Comparison of ENCODE assay signal across 24 cellular contexts in the genomic region with DNA sequence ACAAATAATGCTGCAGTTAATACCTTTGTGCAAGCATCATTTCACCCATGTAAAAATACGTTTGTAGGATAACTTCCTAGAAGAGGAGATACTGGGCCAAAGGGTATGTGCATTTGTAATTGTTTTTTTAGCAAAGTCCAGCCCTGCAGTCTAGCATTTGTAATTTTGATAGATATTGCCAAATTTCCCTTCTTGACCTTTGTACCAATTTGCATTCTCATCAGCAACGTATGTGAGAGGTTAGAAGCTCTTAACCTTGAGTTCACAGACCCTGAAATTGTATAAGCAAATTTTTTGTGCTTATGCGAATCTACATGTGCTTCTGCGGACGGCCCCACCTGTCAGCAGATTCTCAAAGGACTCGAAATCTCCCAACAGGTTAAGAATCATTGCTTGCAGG. TPM values are rescaled to one million over a fixed set of nuclear protein-coding genes. Genes with fewer than 3 reads are reported as not detected.
DNase-seq lines count a peak whose midpoint lies in the region; ATAC-seq, FAIRE-seq and TF ChIP-seq lines count a peak whose summit lies in the region.
"Had no signal": no experiment of that assay in that cellular context is flagged by ENCODE, and none has a peak within 500 bp of the region (broad histone marks: within the 10 kb centered on the region; RNA-seq: fewer than 3 reads in every experiment).

No MANE protein-coding gene starts in this region.

- no peak for TF ChIP-seq EP300 in A549 (IDR thresholded peaks at IDR 0.05)

- FAIRE-seq in A549 (lab: Jason Lieb, UNC), result peak; percentile 23
- FAIRE-seq: G401.6, GM12891, GM19239 had no signal

- CTCF ChIA-PET in A549 (lab: Yijun Ruan, JAX), result no interaction called here

- H3K79me2 ChIP-seq in Karpas-422 (ENCODE audit: low read length), result no peaks in the 10 kb centered on the region

- DNase-seq in A549 (ENCODE audit: low read depth in 1 of 2, low spot score in 1 of 2) (no peak), Karpas-422 (peak; percentile 49), NCI-H526 treated with DMSO at 0.1 percent for 48 hours (lab: John Stamatoyannopoulos, UW) (peak; percentile 20), occipital lobe (lab: John Stamatoyannopoulos, UW) (no peak), DMS53 (lab: John Stamatoyannopoulos, UW) (no peak)
- DNase-seq: ACHN; BE2C; C1 segment of cervical spinal cord; CD4-positive, alpha-beta memory T cell; CD4-positive, CD25-positive, alpha-beta regulatory T cell; CD8-positive, alpha-beta memory T cell; COR-L47; DMS 273 treated with DMSO at 0.1 percent for 48 hours; DMS153; DMS79 treated with DMSO at 0.1 percent for 48 hours; GF-D8 had no signal

- TF ChIP-seq CTCF in A549 (IDR thresholded peaks at IDR 0.05), result no peak

- no peak for ATAC-seq in A549
- ATAC-seq in HG02852 (IDR thresholded peaks at IDR 0.05; ENCODE audit: unreplicated experiment), result no peak

- H3K9me2 ChIP-seq in Karpas-422 (replicated peaks; ENCODE audit: insufficient read depth, low read length), result no peaks in the 10 kb centered on the region

- H3K27ac ChIP-seq in A549 (no peak overlapping the region), Karpas-422 (ENCODE audit: low read length) (no peak overlapping the region)
- H3K27ac ChIP-seq: BLaER1 had no signal

- no peaks in the 10 kb centered on the region for H4K20me1 ChIP-seq in Karpas-422 (ENCODE audit: insufficient read depth, low read depth, low read length)
- H4K20me1 ChIP-seq: BLaER1 had no signal

- WGBS in A549 (ENCODE audit: missing lambda C conversion rate), result 49% methylated on average over 6 of the region's 6 CpGs

- TF ChIP-seq RAD21 in A549 (conservative IDR thresholded peaks at IDR 0.05 in 1 of 2, IDR thresholded peaks at IDR 0.05 in 1 of 2), result no peak

- H3K36me3 ChIP-seq in Karpas-422 (ENCODE audit: insufficient read depth, low read length), result no peaks in the 10 kb centered on the region
- H3K36me3 ChIP-seq: BE2C, BLaER1 had no signal

- no peak for TF ChIP-seq POLR2A in A549 (IDR thresholded peaks at IDR 0.05; ENCODE audit: low read length)

- H3K9ac ChIP-seq in Karpas-422 (ENCODE audit: low read length), result no peak overlapping the region
- H3K9ac ChIP-seq: BLaER1 had no signal

- H3K4me3 ChIP-seq in A549, result no peak overlapping the region
- no peak overlapping the region for H3K4me3 ChIP-seq in Karpas-422 (ENCODE audit: low read length)
- H3K4me3 ChIP-seq: BLaER1 had no signal

- H3K4me1 ChIP-seq in A549 (no peaks in the 10 kb centered on the region), Karpas-422 (ENCODE audit: low read length) (peaks cover 17% of the 10 kb centered on the region)
- H3K4me1 ChIP-seq: BE2C had no signal

- H3K27me3 ChIP-seq in Karpas-422 (ENCODE audit: low read length), result no peaks in the 10 kb centered on the region
- H3K27me3 ChIP-seq: BE2C, BLaER1 had no signal

- POLR2A ChIA-PET in A549 (lab: Yijun Ruan, JAX), result interaction anchor here (0.6 kb wide), 1 partner anchor 19 kb away, joined by 3 read pairs; no protein-coding TSS in a partner anchor

- H3K4me2 ChIP-seq in A549, result no peak overlapping the region
- H3K4me2 ChIP-seq in Karpas-422 (ENCODE audit: low read depth, low read length, poor library complexity, severe bottlenecking), result peak overlapping the region; percentile 54
- H3K4me2 ChIP-seq: BLaER1 had no signal

- no peaks in the 10 kb centered on the region for H3K9me3 ChIP-seq in A549
- H3K9me3 ChIP-seq in Karpas-422 (ENCODE audit: low read length), result no peaks in the 10 kb centered on the region
- H3K9me3 ChIP-seq: BE2C, BLaER1 had no signal

- no peak overlapping the region for H2AFZ ChIP-seq in Karpas-422 (ENCODE audit: low read length)

TF ChIP-seq in A549, 52 proteins besides CTCF, POLR2A, EP300 and RAD21:
- TF ChIP-seq ESRRA (IDR thresholded peaks at IDR 0.05; ENCODE audit: borderline replicate concordance, low read length) (no peak), MAFK (IDR thresholded peaks at IDR 0.05; ENCODE audit: partially characterized antibody) (no peak), RARB (CRISPR knock-in tag; IDR thresholded peaks at IDR 0.05) (no peak)

RNA-seq across cellular contexts. Expression of gene TOMM5, which starts 18.6 kb away (rescaled TPM):
- polyA plus RNA-seq in A549 (2011; rRNA removed) (303 and 338 TPM in 2 replicates), A549 (2017; fragmentation: RNase III; extraction: RNeasy Plus Mini Kit Qiagen cat#74134 plus additional on column Dnase treatment) (324 to 370 TPM (median 339 TPM) in 3 replicates)
- 320 and 403 TPM in 2 replicates for polyA plus RNA-seq in A549 (2012; cell fraction: cytosol; rRNA removed)
- 100 and 122 TPM in 2 replicates for polyA plus RNA-seq in A549 (2012; cell fraction: nucleus; rRNA removed)
- polyA minus RNA-seq in A549 (2011; rRNA and poly(A)+ RNA removed), result 58.0 and 60.0 TPM in 2 replicates
- 262 and 265 TPM in 2 replicates for total RNA-seq in Karpas-422 (2014; rRNA removed; shearing (Covaris generic); ENCODE audit: low replicate concordance)
- total RNA-seq in occipital lobe, result 59.1 TPM

RNA-seq across cellular contexts. Expression of gene FBXO10, which starts 34.8 kb away (rescaled TPM):
- polyA plus RNA-seq in A549 (2011; rRNA removed), result 5.3 and 5.7 TPM in 2 replicates
- 4.0 and 5.1 TPM in 2 replicates for polyA plus RNA-seq in A549 (2012; cell fraction: cytosol; rRNA removed)
- 9.7 and 10.2 TPM in 2 replicates for polyA plus RNA-seq in A549 (2012; cell fraction: nucleus; rRNA removed)
- 4.6 to 5.0 TPM (median 4.8 TPM) in 3 replicates for polyA plus RNA-seq in A549 (2017; fragmentation: RNase III; extraction: RNeasy Plus Mini Kit Qiagen cat#74134 plus additional on column Dnase treatment)
- polyA minus RNA-seq in A549 (2011; rRNA and poly(A)+ RNA removed), result 10.5 and 11.4 TPM in 2 replicates
- 25.8 and 29.3 TPM in 2 replicates for total RNA-seq in Karpas-422 (2014; rRNA removed; shearing (Covaris generic); ENCODE audit: low replicate concordance)
- 9.2 TPM for total RNA-seq in occipital lobe

RNA-seq across cellular contexts. Expression of gene FRMPD1, which starts 39.7 kb away (rescaled TPM):
- polyA plus RNA-seq in A549 (2011; rRNA removed) (0.01 TPM in 1 of 2 replicates, not detected in the other), A549 (2017; fragmentation: RNase III; extraction: RNeasy Plus Mini Kit Qiagen cat#74134 plus additional on column Dnase treatment) (0.03 TPM in 1 of 3 replicates, not detected in the others)
- 0.01 TPM in 1 of 2 replicates, not detected in the other for polyA plus RNA-seq in A549 (2012; cell fraction: cytosol; rRNA removed)
- 0.02 TPM in 2 replicates for polyA plus RNA-seq in A549 (2012; cell fraction: nucleus; rRNA removed)
- polyA minus RNA-seq in A549 (2011; rRNA and poly(A)+ RNA removed), result 0.05 TPM in 1 of 2 replicates, not detected in the other
- 0.07 TPM in 1 of 2 replicates, not detected in the other for total RNA-seq in Karpas-422 (2014; rRNA removed; shearing (Covaris generic); ENCODE audit: low replicate concordance)
- 0.62 TPM for total RNA-seq in occipital lobe
- total RNA-seq: A673; CD4-positive, alpha-beta memory T cell; CD4-positive, CD25-positive, alpha-beta regulatory T cell; CD8-positive, alpha-beta memory T cell had no signal
- polyA plus RNA-seq: AG04450; CD14-positive monocyte; CD4-positive, alpha-beta memory T cell; CD4-positive, CD25-positive, alpha-beta regulatory T cell; CD8-positive, alpha-beta memory T cell had no signal

Comparison
In these comparisons a context has a peak if more than half of its experiments do, and no peak if none do; other contexts are left out.
1. DNase-seq: peak in Karpas-422 (single experiment) and NCI-H526 treated with DMSO at 0.1 percent for 48 hours (single experiment); none in A549 (0 of 2), occipital lobe (single experiment) and DMS53 (single experiment).